In the genomic region with DNA sequence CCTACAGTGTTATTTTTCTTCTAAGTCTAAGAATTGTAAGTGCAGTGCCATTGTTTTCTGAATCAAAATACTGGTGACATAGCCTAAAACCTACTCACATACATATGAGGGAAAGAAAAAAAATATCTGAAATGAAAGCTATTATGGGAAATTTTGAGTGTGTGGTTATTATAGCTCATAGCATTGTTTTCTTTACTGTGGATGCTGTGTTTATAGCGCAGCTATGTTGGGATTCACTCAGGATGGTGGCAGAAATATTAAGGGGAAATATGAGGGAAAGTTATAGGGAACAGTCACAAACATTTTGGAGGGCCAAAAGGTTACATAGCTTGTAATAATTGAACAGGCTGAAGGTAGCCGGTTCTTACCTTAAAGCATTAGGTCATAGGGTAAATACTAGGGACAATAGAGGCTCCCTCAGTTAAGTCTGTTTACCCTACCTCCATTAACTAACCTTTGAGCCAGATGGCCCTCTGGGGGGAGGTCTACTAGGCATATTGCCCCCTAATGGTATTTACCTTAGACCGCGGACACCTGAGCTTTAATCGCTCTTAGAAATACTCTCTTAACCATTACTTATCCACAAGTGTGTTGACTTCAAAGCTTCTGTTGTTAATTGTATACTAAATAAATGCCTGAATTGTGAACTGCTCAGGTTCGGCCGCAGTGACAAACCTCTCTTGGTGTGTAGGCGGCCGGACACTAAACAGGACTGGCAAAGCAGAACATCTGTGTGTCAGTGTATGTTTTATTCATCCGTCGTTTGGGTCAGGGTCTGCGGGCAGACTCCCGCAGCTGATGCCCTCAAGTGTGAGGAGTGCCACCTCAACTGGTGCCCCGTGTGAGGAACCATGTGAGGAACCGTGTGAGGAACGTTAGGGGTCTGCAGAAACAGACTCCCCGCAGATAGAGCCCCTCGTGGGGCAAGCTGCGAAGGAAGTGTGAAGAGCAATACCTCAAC, we compare ENCODE assay signal across 23 cellular contexts. TPM values are rescaled to one million over a fixed set of nuclear protein-coding genes. Genes with fewer than 3 reads are reported as not detected.
DNase-seq lines count a peak whose midpoint lies in the region; ATAC-seq, FAIRE-seq and TF ChIP-seq lines count a peak whose summit lies in the region.
"Had no signal": no experiment of that assay in that cellular context is flagged by ENCODE, and none has a peak within 500 bp of the region (broad histone marks: within the 10 kb centered on the region; RNA-seq: fewer than 3 reads in every experiment).

No MANE protein-coding gene starts in this region.

- no peaks in the 10 kb centered on the region for H3K4me1 Mint-ChIP-seq in activated CD4-positive, alpha-beta memory T cell treated with anti-CD3 and anti-CD28 coated beads, Interleukin-2, amount 10 ng/mL, durations not matched to agents 7 days and 5 days
- H3K4me1 Mint-ChIP-seq: brain had no signal

- H3K9ac ChIP-seq in HepG2 (ENCODE audit: insufficient read depth, low read depth, low read length): peak overlapping the region; percentile 28

- H3K4me3 ChIP-seq in HepG2 (replicated peaks in 1 of 3; ENCODE audit: insufficient read depth in 1 of 3, low read depth in 2 of 3, low read length in 3 of 3) (peak overlapping the region in 1 of 3 experiments; percentile 5; a peak in 2 of 6 replicates), right lobe of liver (no peak overlapping the region)
- H3K4me3 ChIP-seq: esophagus squamous epithelium, gastrocnemius medialis, prostate gland had no signal

- peak; percentile 40 for FAIRE-seq in HepG2 (lab: Jason Lieb, UNC)
- FAIRE-seq: D721Med, H1, RCC 7860 had no signal

- no peaks in the 10 kb centered on the region for H3K27me3 Mint-ChIP-seq in activated CD4-positive, alpha-beta memory T cell treated with anti-CD3 and anti-CD28 coated beads, Interleukin-2, amount 10 ng/mL, durations not matched to agents 7 days and 5 days

- ATAC-seq in HepG2 (peak; percentile 91), right lobe of liver (no peak), SK-N-SH treated with all-trans-retinoic acid at 6 μM for 48 hours (peak; percentile 26)
- ATAC-seq: gastrocnemius medialis had no signal

- H3K9me3 ChIP-seq in HepG2 (ENCODE audit: low read length) (no peaks in the 10 kb centered on the region), right lobe of liver (no peaks in the 10 kb centered on the region)
- H3K9me3 ChIP-seq: esophagus squamous epithelium, gastrocnemius medialis, prostate gland had no signal

- H3K36me3 Mint-ChIP-seq in activated CD4-positive, alpha-beta memory T cell treated with anti-CD3 and anti-CD28 coated beads, Interleukin-2, amount 10 ng/mL, durations not matched to agents 7 days and 5 days (ENCODE audit: low read depth): no peaks in the 10 kb centered on the region
- H3K36me3 Mint-ChIP-seq: brain had no signal

- intact Hi-C loops in HepG2 (cut with micrococcal nuclease; ENCODE audit: unreplicated experiment): loop anchor here (5.0 kb wide), 1 partner anchor 41 kb away; no protein-coding TSS in a partner anchor
- intact Hi-C loops in right lobe of liver (cut with DNase I): no loop called here

- TF ChIP-seq EP300 in HepG2 (IDR thresholded peaks at IDR 0.05; ENCODE audit: low read depth in 2 of 2, low read length in 2 of 2): peak in 1 of 2 experiments; percentile 97; a peak in 2 of 4 replicates
- TF ChIP-seq EP300 in HepG2 (CRISPR knock-in tag; IDR thresholded peaks at IDR 0.05; ENCODE audit: borderline replicate concordance): peak; percentile 96

- BruUV-seq in HepG2 (replicated peaks; lab: Mats Ljungman, UMichigan): no TSS peak

- no peak overlapping the region for H3K4me3 Mint-ChIP-seq in activated CD4-positive, alpha-beta memory T cell treated with anti-CD3 and anti-CD28 coated beads, Interleukin-2, amount 10 ng/mL, durations not matched to agents 7 days and 5 days
- H3K4me3 Mint-ChIP-seq: brain; T-helper 2 cell treated with Interferon-gamma antibody and Interleukin-4, amounts not matched to agents 5 μg/mL and 100 μg/mL, for 36 hours had no signal

- H2AFZ ChIP-seq in HepG2 (ENCODE audit: low read length): no peak overlapping the region

- H4K20me1 ChIP-seq in HepG2 (ENCODE audit: insufficient read depth, low read length): no peaks in the 10 kb centered on the region

- WGBS in HepG2 (ENCODE audit: low lambda C conversion rate): 47% methylated on average over 19 of the region's 19 CpGs
- 77% methylated on average over 9 of the region's 19 CpGs for WGBS in right lobe of liver (ENCODE audit: insufficient coverage, low coverage, low lambda C conversion rate, missing lambda C conversion rate)

- H3K4me2 ChIP-seq in HepG2 (ENCODE audit: low read depth, low read length): peak overlapping the region; percentile 57

- in situ Hi-C loops in HepG2 (cut with HindIII; ENCODE audit: extremely low pct_ligation_motif_present, low pct_unique_long_range_greater_than_20kb): no loop called here

- H3K36me3 ChIP-seq in HepG2 (replicated peaks in 1 of 2; ENCODE audit: control insufficient read depth in 1 of 2, insufficient read depth in 2 of 2, low read length in 2 of 2): no peaks in the 10 kb centered on the region
- no peaks in the 10 kb centered on the region for H3K36me3 ChIP-seq in right lobe of liver
- H3K36me3 ChIP-seq: esophagus squamous epithelium, gastrocnemius medialis, prostate gland had no signal

- peaks cover 7% of the 10 kb centered on the region for H3K9me3 Mint-ChIP-seq in activated CD4-positive, alpha-beta memory T cell treated with anti-CD3 and anti-CD28 coated beads, Interleukin-2, amount 10 ng/mL, durations not matched to agents 7 days and 5 days

- H3K27ac ChIP-seq in HepG2 (ENCODE audit: extremely low read length, insufficient read depth, low read length) (peak overlapping the region; percentile 72), right lobe of liver (no peak overlapping the region)
- H3K27ac ChIP-seq: esophagus squamous epithelium, gastrocnemius medialis, prostate gland had no signal

- POLR2A ChIA-PET in HepG2 (lab: Yijun Ruan, JAX): interaction anchor here (0.7 to 1.7 kb wide), 5 partner anchors 28 to 96 kb away, joined by 3 to 7 read pairs (median 4); no protein-coding TSS in a partner anchor
- POLR2A ChIA-PET in activated CD4-positive, alpha-beta memory T cell treated with anti-CD3 and anti-CD28 coated beads, Interleukin-2, amount 10 ng/mL, durations not matched to agents 7 days and 5 days (lab: Charles Lee): no interaction called here

- TF ChIP-seq POLR2A in HepG2 (IDR thresholded peaks at IDR 0.05; ENCODE audit: insufficient read depth in 1 of 2, low read depth in 2 of 2, low read length in 2 of 2) (no peak), right lobe of liver (IDR thresholded peaks at IDR 0.05) (no peak)

- TF ChIP-seq RAD21 in HepG2 (CRISPR knock-in tag; IDR thresholded peaks at IDR 0.05): no peak

- TF ChIP-seq CTCF in HepG2 (CRISPR knock-in tag; IDR thresholded peaks at IDR 0.05): peak; percentile 45
- no peak for TF ChIP-seq CTCF in right lobe of liver (IDR thresholded peaks at IDR 0.05)

- H3K27me3 ChIP-seq in HepG2 (ENCODE audit: control insufficient read depth in 1 of 2, insufficient read depth in 2 of 2, low read length in 2 of 2) (no peaks in the 10 kb centered on the region), right lobe of liver (no peaks in the 10 kb centered on the region)
- H3K27me3 ChIP-seq: esophagus squamous epithelium, gastrocnemius medialis had no signal

- peak; percentile 98 for DNase-seq in HepG2 (ENCODE audit: low spot score)
- no peak for DNase-seq in right lobe of liver
- DNase-seq in NCI-H2081 (lab: John Stamatoyannopoulos, UW): peak; percentile 3 to 67
- no peak for DNase-seq in iPS-NIHi11 (ENCODE audit: low spot score)
- DNase-seq in NCI-H526 treated with DMSO at 0.1 percent for 48 hours (lab: John Stamatoyannopoulos, UW): no peak
- DNase-seq in activated CD4-positive, alpha-beta memory T cell treated with anti-CD3 and anti-CD28 coated beads, Interleukin-2, amount 10 ng/mL, durations not matched to agents 7 days and 5 days: no peak
- no peak for DNase-seq in anterior cingulate cortex (lab: John Stamatoyannopoulos, UW)
- DNase-seq: activated CD4-positive, alpha-beta T cell treated with anti-CD3 and anti-CD28 coated beads, Interleukin-2, amount 50 U/mL, for 48 hours; activated effector memory CD4-positive, alpha-beta T cell treated with anti-CD3 and anti-CD28 coated beads, Interleukin-2, amount 50 U/mL, for 16 hours; C1 segment of cervical spinal cord; effector memory CD4-positive, alpha-beta T cell; esophagus squamous epithelium; gastrocnemius medialis; stimulated activated CD4-positive, alpha-beta T cell treated with anti-CD3 and anti-CD28 coated beads, Interleukin-1b, Interleukin-23, amount 100 ng/mL, for 48 hours; substantia nigra had no signal

- peaks cover 47% of the 10 kb centered on the region for H3K4me1 ChIP-seq in HepG2 (ENCODE audit: insufficient read depth, low read length)
- no peaks in the 10 kb centered on the region for H3K4me1 ChIP-seq in right lobe of liver
- H3K4me1 ChIP-seq: esophagus squamous epithelium, gastrocnemius medialis, prostate gland had no signal

- H3K27ac Mint-ChIP-seq in activated CD4-positive, alpha-beta memory T cell treated with anti-CD3 and anti-CD28 coated beads, Interleukin-2, amount 10 ng/mL, durations not matched to agents 7 days and 5 days: no peak overlapping the region
- H3K27ac Mint-ChIP-seq: brain; T-helper 2 cell treated with Interferon-gamma antibody and Interleukin-4, amounts not matched to agents 5 μg/mL and 100 μg/mL, for 36 hours had no signal

- no peaks in the 10 kb centered on the region for H3K79me2 ChIP-seq in HepG2 (ENCODE audit: insufficient read depth, low read length)

- CTCF ChIA-PET in HepG2 (lab: Yijun Ruan, JAX; ENCODE audit: low intra/inter-chr PET ratio, low total read pairs): no interaction called here
- CTCF ChIA-PET in activated CD4-positive, alpha-beta memory T cell treated with anti-CD3 and anti-CD28 coated beads, Interleukin-2, amount 10 ng/mL, durations not matched to agents 7 days and 5 days (lab: Charles Lee): no interaction called here

RNA-seq across cellular contexts. Expression of a gene that starts 21.3 kb away (rescaled TPM):
- total RNA-seq in HepG2 (2016; rRNA removed; fragmentation: Illumina TruSeq; extraction: Trizol) (0.20 and 0.21 TPM in 2 replicates), right lobe of liver (10 to 100 TPM in 5 of 6 experiments, 1 to 10 TPM in 1; 10.0 to 66.3 (median 31.4) TPM)
- not detected in 2 replicates for total RNA-seq in HepG2 (2016; cell fraction: cytosol; rRNA removed; fragmentation: Illumina TruSeq; extraction: Trizol; ENCODE audit: low read depth)
- 0.40 and 0.41 TPM in 2 replicates for total RNA-seq in HepG2 (2016; cell fraction: insoluble cytoplasmic fraction; rRNA removed; fragmentation: Illumina TruSeq; extraction: Trizol)
- total RNA-seq in HepG2 (2016; cell fraction: membrane; rRNA removed; fragmentation: Illumina TruSeq; extraction: Trizol): 0.07 and 0.15 TPM in 2 replicates
- 0.19 and 0.31 TPM in 2 replicates for total RNA-seq in HepG2 (2016; cell fraction: nucleus; rRNA removed; fragmentation: Illumina TruSeq; extraction: Trizol)
- 0.25 TPM in 2 replicates for polyA plus RNA-seq in HepG2 (2011; rRNA removed)
- 0.07 and 0.24 TPM in 2 replicates for polyA plus RNA-seq in HepG2 (2011; cell fraction: cytosol; rRNA removed)
- 0.08 and 0.16 TPM in 2 replicates for polyA plus RNA-seq in HepG2 (2011; cell fraction: nucleus; rRNA removed)
- polyA plus RNA-seq in HepG2 (2012): 0.32 and 0.42 TPM in 2 replicates
- 0.12 TPM in 1 of 2 replicates, not detected in the other for polyA plus RNA-seq in HepG2 (2016; cell fraction: cytosol; fragmentation: Illumina TruSeq; extraction: Trizol; ENCODE audit: low read depth)
- 0.25 and 0.26 TPM in 2 replicates for polyA plus RNA-seq in HepG2 (2016; cell fraction: insoluble cytoplasmic fraction; fragmentation: Illumina TruSeq; extraction: Trizol; ENCODE audit: low read depth)
- polyA plus RNA-seq in HepG2 (2016; cell fraction: membrane; fragmentation: Illumina TruSeq; extraction: Trizol; ENCODE audit: low read depth): 0.05 TPM in 1 of 2 replicates, not detected in the other
- polyA plus RNA-seq in HepG2 (2016; cell fraction: nucleus; fragmentation: Illumina TruSeq; extraction: Trizol; ENCODE audit: insufficient read depth, low read depth): 0.05 and 0.14 TPM in 2 replicates
- 0.05 and 0.30 TPM in 2 replicates for polyA minus RNA-seq in HepG2 (2011; rRNA and poly(A)+ RNA removed; ENCODE audit: low replicate concordance)
- 0.35 and 0.59 TPM in 2 replicates for polyA minus RNA-seq in HepG2 (2011; cell fraction: cytosol; rRNA and poly(A)+ RNA removed)
- 0.39 and 0.62 TPM in 2 replicates for polyA minus RNA-seq in HepG2 (2011; cell fraction: nucleus; rRNA and poly(A)+ RNA removed)
- total RNA-seq in activated CD4-positive, alpha-beta memory T cell treated with anti-CD3 and anti-CD28 coated beads, Interleukin-2, amount 10 ng/mL, durations not matched to agents 7 days and 5 days: 1 to 10 TPM; 3.7 to 3.9 TPM
- total RNA-seq: H1, kidney epithelial cell had no signal
- polyA plus RNA-seq: H1 had no signal

Comparison
In these comparisons a context has a peak if more than half of its experiments do, and no peak if none do; other contexts are left out.
1. ATAC-seq: peak in HepG2 (single experiment) and SK-N-SH treated with all-trans-retinoic acid at 6 μM for 48 hours (single experiment); none in right lobe of liver (0 of 4).
2. DNase-seq: peak in HepG2 (single experiment) and NCI-H2081 (2 of 2); none in right lobe of liver (0 of 3), iPS-NIHi11 (single experiment), NCI-H526 treated with DMSO at 0.1 percent for 48 hours (single experiment), activated CD4-positive, alpha-beta memory T cell treated with anti-CD3 and anti-CD28 coated beads, Interleukin-2, amount 10 ng/mL, durations not matched to agents 7 days and 5 days (single experiment) and anterior cingulate cortex (0 of 58).